10 cellular contexts compared by ENCODE assay signal in the genomic region with DNA sequence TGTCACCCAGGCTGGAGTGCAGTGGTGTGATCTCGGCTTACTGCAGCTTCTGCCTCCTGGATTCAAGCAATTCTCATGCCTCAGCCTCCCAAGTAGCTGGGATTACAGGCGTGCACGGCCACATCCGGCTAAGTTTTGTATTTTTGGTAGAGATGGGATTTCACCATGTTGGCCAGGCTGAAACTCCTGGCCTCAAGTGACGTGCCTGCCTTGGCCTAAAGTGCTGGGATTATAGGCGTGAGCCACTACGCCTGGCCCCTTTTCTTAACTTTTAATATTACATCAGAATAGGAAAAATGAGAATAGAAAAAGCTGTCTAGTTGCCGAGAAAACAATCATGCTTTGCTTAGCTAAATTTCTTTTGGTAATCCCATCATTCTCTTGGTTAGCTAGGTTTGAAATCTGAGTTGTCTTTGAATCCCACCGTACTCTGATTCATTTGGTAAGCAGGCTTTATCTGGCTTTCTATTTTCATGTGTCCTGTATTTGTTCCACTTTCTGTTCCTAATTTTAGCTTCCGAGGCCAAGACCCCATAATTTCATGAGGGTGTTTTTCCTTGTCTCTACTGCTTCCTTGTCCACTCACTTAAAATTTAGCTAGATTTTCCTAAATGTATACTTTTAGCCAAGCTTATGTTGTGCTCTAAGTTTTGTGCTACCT.
A peak's percentile ranks its signal among the peaks of the same experiment; 100 is the strongest.
DNase-seq lines count a peak whose midpoint lies in the region; ATAC-seq and TF ChIP-seq lines count a peak whose summit lies in the region.
"Had no signal": no experiment of that assay in that cellular context is flagged by ENCODE, and none has a peak within 500 bp of the region (broad histone marks: within the 10 kb centered on the region; RNA-seq: fewer than 3 reads in every experiment).

No MANE protein-coding gene starts in this region.

- DNase-seq in breast epithelium (ENCODE audit: low spot score in 2 of 2) (no peak), MCF 10A (ENCODE audit: unreplicated experiment) (no peak), right atrium auricular region (ENCODE audit: low spot score) (no peak), head of caudate nucleus (no peak), HuH-7.5 (ENCODE audit: low spot score) (no peak)
- no peak for DNase-seq in activated CD4-positive, alpha-beta memory T cell treated with anti-CD3 and anti-CD28 coated beads for 36 hours
- no peak for DNase-seq in stimulated activated CD4-positive, alpha-beta T cell treated with anti-CD3 and anti-CD28 coated beads, Interleukin-4, amount 100 ng/mL, for 24 hours
- DNase-seq: effector memory CD8-positive, alpha-beta T cell; glutamatergic neuron had no signal

- no peaks in the 10 kb centered on the region for H3K4me1 ChIP-seq in breast epithelium
- H3K4me1 ChIP-seq in right atrium auricular region = peaks cover 0 to 34% of the 10 kb centered on the region in 2 donors

- H3K4me3 Mint-ChIP-seq in MCF 10A (ENCODE audit: unreplicated experiment) = no peak overlapping the region
- no peak overlapping the region for H3K4me3 Mint-ChIP-seq in activated CD4-positive, alpha-beta memory T cell treated with anti-CD3 and anti-CD28 coated beads for 36 hours
- H3K4me3 Mint-ChIP-seq: effector memory CD8-positive, alpha-beta T cell had no signal

- BruUV-seq in MCF 10A (replicated peaks; lab: Mats Ljungman, UMichigan) = no TSS peak

- no peaks in the 10 kb centered on the region for H3K36me3 ChIP-seq in breast epithelium
- H3K36me3 ChIP-seq in right atrium auricular region = no peaks in the 10 kb centered on the region

- peaks cover 11% of the 10 kb centered on the region for H3K4me1 Mint-ChIP-seq in MCF 10A (ENCODE audit: insufficient read depth, unreplicated experiment)
- peaks cover 32% of the 10 kb centered on the region for H3K4me1 Mint-ChIP-seq in activated CD4-positive, alpha-beta memory T cell treated with anti-CD3 and anti-CD28 coated beads for 36 hours (ENCODE audit: low read depth)

- POLR2A ChIA-PET in MCF 10A (lab: Yijun Ruan, JAX) = interaction anchor here (0.7 to 1.4 kb wide), 3 partner anchors 9 to 83 kb away, joined by 3 to 7 read pairs (median 6); no protein-coding TSS in a partner anchor
- POLR2A ChIA-PET in activated CD4-positive, alpha-beta memory T cell treated with anti-CD3 and anti-CD28 coated beads for 36 hours (lab: Charles Lee) = no interaction called here

- no peaks in the 10 kb centered on the region for H3K27me3 Mint-ChIP-seq in MCF 10A (ENCODE audit: insufficient read depth, unreplicated experiment)
- no peaks in the 10 kb centered on the region for H3K27me3 Mint-ChIP-seq in activated CD4-positive, alpha-beta memory T cell treated with anti-CD3 and anti-CD28 coated beads for 36 hours
- H3K27me3 Mint-ChIP-seq: effector memory CD8-positive, alpha-beta T cell had no signal

- ATAC-seq in HG02852 (IDR thresholded peaks at IDR 0.05; ENCODE audit: unreplicated experiment) = no peak
- ATAC-seq: effector memory CD8-positive, alpha-beta T cell had no signal

- H3K9me3 Mint-ChIP-seq in MCF 10A (ENCODE audit: unreplicated experiment) = no peaks in the 10 kb centered on the region
- no peaks in the 10 kb centered on the region for H3K9me3 Mint-ChIP-seq in activated CD4-positive, alpha-beta memory T cell treated with anti-CD3 and anti-CD28 coated beads for 36 hours
- H3K9me3 Mint-ChIP-seq: effector memory CD8-positive, alpha-beta T cell had no signal

- TF ChIP-seq CTCF in breast epithelium (IDR thresholded peaks at IDR 0.05) = no peak
- no peak for TF ChIP-seq CTCF in MCF 10A (IDR thresholded peaks at IDR 0.05; ENCODE audit: unreplicated experiment)
- TF ChIP-seq CTCF in right atrium auricular region (IDR thresholded peaks at IDR 0.05) = no peak

- no peak for TF ChIP-seq POLR2A in breast epithelium (IDR thresholded peaks at IDR 0.05)

- no peaks in the 10 kb centered on the region for H3K9me3 ChIP-seq in breast epithelium
- no peaks in the 10 kb centered on the region for H3K9me3 ChIP-seq in right atrium auricular region

- no peak overlapping the region for H3K27ac Mint-ChIP-seq in MCF 10A (ENCODE audit: low read depth, unreplicated experiment)
- peak overlapping the region; percentile 47 for H3K27ac Mint-ChIP-seq in activated CD4-positive, alpha-beta memory T cell treated with anti-CD3 and anti-CD28 coated beads for 36 hours

- H3K27ac ChIP-seq in breast epithelium (peak overlapping the region; percentile 17 to 44), right atrium auricular region (peak overlapping the region; percentile 44 to 67)

- no peaks in the 10 kb centered on the region for H3K27me3 ChIP-seq in breast epithelium
- H3K27me3 ChIP-seq in right atrium auricular region = no peaks in the 10 kb centered on the region

- intact Hi-C loops in breast epithelium (cut with DNase I; ENCODE audit: low total_unique reads) = no loop called here
- intact Hi-C loops in MCF 10A (cut with micrococcal nuclease) = no loop called here
- intact Hi-C loops in activated CD4-positive, alpha-beta memory T cell treated with anti-CD3 and anti-CD28 coated beads for 36 hours (cut with micrococcal nuclease) = no loop called here
- intact Hi-C loops in head of caudate nucleus (cut with DNase I) = no loop called here

- H3K36me3 Mint-ChIP-seq in MCF 10A (ENCODE audit: insufficient read depth, unreplicated experiment) = peaks cover 39% of the 10 kb centered on the region
- peaks cover 28% of the 10 kb centered on the region for H3K36me3 Mint-ChIP-seq in activated CD4-positive, alpha-beta memory T cell treated with anti-CD3 and anti-CD28 coated beads for 36 hours

- CTCF ChIA-PET in MCF 10A (lab: Yijun Ruan, JAX) = interaction anchor here (0.6 to 0.8 kb wide), 3 partner anchors 19 to 835 kb away, joined by 3 read pairs; no protein-coding TSS in a partner anchor
- CTCF ChIA-PET in activated CD4-positive, alpha-beta memory T cell treated with anti-CD3 and anti-CD28 coated beads for 36 hours (lab: Charles Lee) = interaction anchor here (1.1 to 1.2 kb wide), 2 partner anchors 10 to 36 kb away, joined by 3 to 4 read pairs; no protein-coding TSS in a partner anchor

- H3K4me3 ChIP-seq in breast epithelium (no peak overlapping the region), right atrium auricular region (no peak overlapping the region)
